ENCODE assay signal across 17 cellular contexts in genomic region chr1:172671591-172671990, GRCh38. TPM values are rescaled to one million over a fixed set of nuclear protein-coding genes. Genes with fewer than 3 reads are reported as not detected.
DNase-seq lines count a peak whose midpoint lies in the region; ATAC-seq, FAIRE-seq and TF ChIP-seq lines count a peak whose summit lies in the region.
"Had no signal": no experiment of that assay in that cellular context is flagged by ENCODE, and none has a peak within 500 bp of the region (broad histone marks: within the 10 kb centered on the region; RNA-seq: fewer than 3 reads in every experiment).

No MANE protein-coding gene starts in this region.

- peaks cover 5% of the 10 kb centered on the region for H3K4me1 ChIP-seq in adipocyte (ENCODE audit: control insufficient read depth, insufficient read depth, low read length)
- H3K4me1 ChIP-seq: gastrocnemius medialis had no signal

- H3K4me3 ChIP-seq in AG09309 (ENCODE audit: control insufficient read depth, low read depth, low read length) (no peak overlapping the region), adipocyte (ENCODE audit: low read length) (no peak overlapping the region)
- H3K4me3 ChIP-seq: gastrocnemius medialis had no signal

- H3K36me3 ChIP-seq in adipocyte (ENCODE audit: control insufficient read depth, insufficient read depth, low read length, severe bottlenecking) = no peaks in the 10 kb centered on the region
- H3K36me3 ChIP-seq: gastrocnemius medialis had no signal

- in situ Hi-C loops in GM13976 (cut with MboI; ENCODE audit: low sequenced_read_pairs, unreplicated experiment) = no loop called here

- TF ChIP-seq CTCF in AG09309 (IDR thresholded peaks at IDR 0.05; ENCODE audit: control insufficient read depth, insufficient read depth, low read depth, low read length, missing control alignments) (no peak), GM13976 (IDR thresholded peaks at IDR 0.05; ENCODE audit: borderline replicate concordance, control extremely low read depth, extremely low read depth, insufficient read depth, missing control alignments) (no peak)

- FAIRE-seq in frontal cortex (lab: Jason Lieb, UNC) = no peak
- FAIRE-seq: G401.6, kidney had no signal

- H3K27me3 ChIP-seq in adipocyte (replicated peaks; ENCODE audit: control insufficient read depth, insufficient read depth, low read length) = no peaks in the 10 kb centered on the region
- H3K27me3 ChIP-seq: gastrocnemius medialis had no signal

- no peaks in the 10 kb centered on the region for H3K9me3 ChIP-seq in adipocyte (ENCODE audit: control insufficient read depth, low read length)
- H3K9me3 ChIP-seq: gastrocnemius medialis had no signal

- H3K9ac ChIP-seq in adipocyte (ENCODE audit: low read length) = no peak overlapping the region

- DNase-seq in AG09309 (ENCODE audit: low read depth) = peak; percentile 57
- DNase-seq in GM04504 (ENCODE audit: low read depth) = peak; percentile 36
- peak; percentile 53 for DNase-seq in adipocyte (ENCODE audit: low read depth)
- DNase-seq in iris pigment epithelial cell (ENCODE audit: low read depth) = peak; percentile 50
- no peak for DNase-seq in GM13976 (ENCODE audit: low spot score)
- no peak for DNase-seq in frontal cortex (ENCODE audit: low spot score in 2 of 2)
- DNase-seq: activated CD8-positive, alpha-beta memory T cell treated with anti-CD3 and anti-CD28 coated beads, Interleukin-2, amount 50 U/mL, for 4 hours; amygdala; gastrocnemius medialis; kidney; NCI-H2081; NCI-H748 treated with DMSO at 0.1 percent for 48 hours; stimulated activated CD4-positive, alpha-beta T cell treated with anti-CD3 and anti-CD28 coated beads, Interleukin-2, amount 100 ng/mL, for 48 hours; stimulated activated naive CD4-positive, alpha-beta T cell had no signal

- ATAC-seq in GM21737 (IDR thresholded peaks at IDR 0.05; ENCODE audit: unreplicated experiment) (no peak), HG03342 (IDR thresholded peaks at IDR 0.05; ENCODE audit: unreplicated experiment) (no peak)
- ATAC-seq: gastrocnemius medialis had no signal

RNA-seq across cellular contexts. Expression of gene FASLG, which starts 12.7 kb away (rescaled TPM):
- not detected for total RNA-seq in frontal cortex
- total RNA-seq: gastrocnemius medialis had no signal

Comparison
In these comparisons a context has a peak if more than half of its experiments do, and no peak if none do; other contexts are left out.
1. DNase-seq: peak in AG09309 (single experiment), GM04504 (single experiment), adipocyte (single experiment) and iris pigment epithelial cell (single experiment); none in GM13976 (single experiment) and frontal cortex (0 of 2).